ENCODE assay signal across 15 cellular contexts in genomic region chr7:70097639-70098038, GRCh38.
"Had no signal": no experiment of that assay in that cellular context is flagged by ENCODE, and none has a peak within 500 bp of the region (broad histone marks: within the 10 kb centered on the region; RNA-seq: fewer than 3 reads in every experiment).

No MANE protein-coding gene starts in this region.

- DNase-seq: activated CD4-positive, alpha-beta memory T cell treated with anti-CD3 and anti-CD28 coated beads for 36 hours; activated CD4-positive, alpha-beta T cell treated with anti-CD3 and anti-CD28 coated beads for 36 hours; activated CD8-positive, alpha-beta memory T cell treated with anti-CD3 and anti-CD28 coated beads, Interleukin-2, amount 10 ng/mL, durations not matched to agents 7 days and 5 days; activated naive CD4-positive, alpha-beta T cell treated with anti-CD3 and anti-CD28 coated beads for 36 hours; activated T-cell treated with anti-CD3 and anti-CD28 coated beads, Interleukin-2, amount 50 U/mL, for 1 hour; heart left ventricle; immature natural killer cell; left cardiac atrium; mammary epithelial cell; pancreas; stimulated activated CD4-positive, alpha-beta T cell treated with anti-CD3 and anti-CD28 coated beads, Interleukin-1b, Interleukin-23, amount 100 ng/mL, for 48 hours; stimulated activated naive CD8-positive, alpha-beta T cell treated with anti-CD3 and anti-CD28 coated beads, Interleukin-15, amount 100 ng/mL, for 72 hours; upper lobe of right lung; WERI-Rb-1 had no signal

- H3K9me3 ChIP-seq: heart left ventricle, pancreas, upper lobe of right lung had no signal

- ATAC-seq: activated CD4-positive, alpha-beta T cell treated with anti-CD3 and anti-CD28 coated beads for 36 hours; activated CD8-positive, alpha-beta memory T cell treated with anti-CD3 and anti-CD28 coated beads, Interleukin-2, amount 10 ng/mL, durations not matched to agents 7 days and 5 days; stimulated activated naive CD8-positive, alpha-beta T cell treated with anti-CD3 and anti-CD28 coated beads, Interleukin-15, amount 100 ng/mL, for 72 hours; upper lobe of right lung had no signal

- H3K36me3 ChIP-seq: heart left ventricle, pancreas, upper lobe of right lung, WERI-Rb-1 had no signal

- H3K27ac ChIP-seq: epithelial cell of prostate, heart left ventricle, pancreas, upper lobe of right lung, WERI-Rb-1 had no signal

- H3K4me3 ChIP-seq: heart left ventricle, pancreas, upper lobe of right lung had no signal
